Comparison of ENCODE assay signal across 22 cellular contexts in genomic region chr1:38191451-38191850, GRCh38.
DNase-seq lines count a peak whose midpoint lies in the region; ATAC-seq and TF ChIP-seq lines count a peak whose summit lies in the region.
"Had no signal": no experiment of that assay in that cellular context is flagged by ENCODE, and none has a peak within 500 bp of the region (broad histone marks: within the 10 kb centered on the region; RNA-seq: fewer than 3 reads in every experiment).

No MANE protein-coding gene starts in this region.

- TF ChIP-seq POLR2A in stomach (IDR thresholded peaks at IDR 0.05): no peak

- H4K8ac ChIP-seq in neuronal stem cell (ENCODE audit: low read depth, low read length): no peak overlapping the region

- H3K14ac ChIP-seq in neuronal stem cell (ENCODE audit: low read length): no peak overlapping the region

- no CpG with 5 or more reads among the region's 8 CpGs for WGBS in neuronal stem cell (ENCODE audit: extremely low coverage in 2 of 2, insufficient read length in 2 of 2, insufficient replicate concordance in 1 of 2), 2 donors
- 55 to 74% (median 65%) methylated on average over 8 of the region's 8 CpGs for WGBS in stomach, 5 donors

- H3K27ac ChIP-seq in BLaER1 treated with 17β-estradiol and CSF1 and Interleukin-3, amounts not matched to agents 10 nM and 100 nM: no peak overlapping the region
- H3K27ac ChIP-seq in neuronal stem cell (replicated peaks; ENCODE audit: low read length): no peak overlapping the region
- H3K27ac ChIP-seq in stomach: no peak overlapping the region
- no peak overlapping the region for H3K27ac ChIP-seq in OCI-LY7 (ENCODE audit: low read depth, low read length, poor library complexity, severe bottlenecking)
- H3K27ac ChIP-seq: C4-2B, HL-60 had no signal

- H3K18ac ChIP-seq in neuronal stem cell (ENCODE audit: low read length): no peak overlapping the region

- peak overlapping the region; percentile 3 for H3K27ac Mint-ChIP-seq in glutamatergic neuron (ENCODE audit: unreplicated experiment)
- H3K27ac Mint-ChIP-seq: CD8-positive, alpha-beta memory T cell had no signal

- H2AK5ac ChIP-seq in neuronal stem cell (ENCODE audit: low read depth, low read length): no peak overlapping the region

- H3K9me3 ChIP-seq in BLaER1 treated with 17β-estradiol and CSF1 and Interleukin-3, amounts not matched to agents 10 nM and 100 nM (replicated peaks in 1 of 11): no peaks in the 10 kb centered on the region
- H3K9me3 ChIP-seq in neuronal stem cell (replicated peaks in 1 of 2; ENCODE audit: control insufficient read depth in 2 of 2, insufficient read depth in 1 of 2, low read depth in 1 of 2, low read length in 2 of 2) (peaks cover 3 to 9% of the 10 kb centered on the region in 2 donors), stomach (peaks cover 0 to 9% (median 0%) of the 10 kb centered on the region in 4 donors), OCI-LY7 (ENCODE audit: low read length) (no peaks in the 10 kb centered on the region)

- no peaks in the 10 kb centered on the region for H3K79me2 ChIP-seq in OCI-LY7 (ENCODE audit: insufficient read depth, low read depth, low read length)

- no peaks in the 10 kb centered on the region for H3K79me1 ChIP-seq in neuronal stem cell (ENCODE audit: low read depth, low read length)

- peak overlapping the region; percentile 39 to 70 (median 59); a peak in 21 of 22 replicates for H3K4me2 ChIP-seq in BLaER1 treated with 17β-estradiol and CSF1 and Interleukin-3, amounts not matched to agents 10 nM and 100 nM
- no peak overlapping the region for H3K4me2 ChIP-seq in neuronal stem cell (ENCODE audit: insufficient read depth, low read length, poor library complexity, severe bottlenecking)
- H3K4me2 ChIP-seq in OCI-LY7 (ENCODE audit: low read length): no peak overlapping the region

- TF ChIP-seq EP300 in stomach (IDR thresholded peaks at IDR 0.05): no peak

- H2BK15ac ChIP-seq in neuronal stem cell (ENCODE audit: low read length): no peak overlapping the region

- ATAC-seq in HG03432 (IDR thresholded peaks at IDR 0.05; ENCODE audit: unreplicated experiment): no peak
- ATAC-seq: HepG2, Right ventricle myocardium inferior had no signal

- H3K4me3 ChIP-seq in BLaER1 treated with 17β-estradiol and CSF1 and Interleukin-3, amounts not matched to agents 10 nM and 100 nM: no peak overlapping the region
- H3K4me3 ChIP-seq in neuronal stem cell (ENCODE audit: low read length in 2 of 2): no peak overlapping the region
- no peak overlapping the region for H3K4me3 ChIP-seq in stomach
- no peak overlapping the region for H3K4me3 ChIP-seq in OCI-LY7 (ENCODE audit: low read depth, low read length, poor library complexity, severe bottlenecking)

- TF ChIP-seq CTCF in glutamatergic neuron (IDR thresholded peaks at IDR 0.05; ENCODE audit: partially characterized antibody, unreplicated experiment): no peak
- TF ChIP-seq CTCF in stomach (IDR thresholded peaks at IDR 0.05): no peak
- TF ChIP-seq CTCF in OCI-LY7 (conservative IDR thresholded peaks at IDR 0.05; ENCODE audit: low read length): no peak

- no peaks in the 10 kb centered on the region for H3K9me2 ChIP-seq in OCI-LY7 (ENCODE audit: insufficient read depth, low read length)

- POLR2A ChIA-PET in OCI-LY7 (lab: Charles Lee): no interaction called here

- no peak overlapping the region for H3K23ac ChIP-seq in neuronal stem cell (ENCODE audit: low read depth, low read length, poor library complexity)

- no peak overlapping the region for H2BK120ac ChIP-seq in neuronal stem cell (ENCODE audit: low read depth, low read length)

- BruUV-seq in OCI-LY7 (replicated peaks; lab: Mats Ljungman, UMichigan): no TSS peak

- peaks cover 0 to 5% (median 0%) of the 10 kb centered on the region in 11 experiments; a peak in 1 of 22 replicates for H4K20me1 ChIP-seq in BLaER1 treated with 17β-estradiol and CSF1 and Interleukin-3, amounts not matched to agents 10 nM and 100 nM
- H4K20me1 ChIP-seq in OCI-LY7 (ENCODE audit: insufficient read depth, low read length): no peaks in the 10 kb centered on the region

- no peak overlapping the region; a peak in 1 of 22 replicates for H3K9ac ChIP-seq in BLaER1 treated with 17β-estradiol and CSF1 and Interleukin-3, amounts not matched to agents 10 nM and 100 nM
- no peak overlapping the region for H3K9ac ChIP-seq in neuronal stem cell (ENCODE audit: low read depth, low read length, poor library complexity)

- H3K36me3 ChIP-seq in BLaER1 treated with 17β-estradiol and CSF1 and Interleukin-3, amounts not matched to agents 10 nM and 100 nM: no peaks in the 10 kb centered on the region
- H3K36me3 ChIP-seq in neuronal stem cell (replicated peaks in 1 of 2; ENCODE audit: control insufficient read depth in 2 of 2, insufficient read depth in 2 of 2, low read length in 2 of 2) (no peaks in the 10 kb centered on the region), stomach (no peaks in the 10 kb centered on the region), OCI-LY7 (ENCODE audit: insufficient read depth, low read length) (no peaks in the 10 kb centered on the region)

- H2AFZ ChIP-seq in neuronal stem cell (ENCODE audit: low read length) (peak overlapping the region; percentile 31), OCI-LY7 (ENCODE audit: low read length) (no peak overlapping the region)

- peaks cover 4% of the 10 kb centered on the region for H3K36me3 Mint-ChIP-seq in glutamatergic neuron (ENCODE audit: unreplicated experiment)
- H3K36me3 Mint-ChIP-seq: CD8-positive, alpha-beta memory T cell had no signal

- H3K4me1 Mint-ChIP-seq in glutamatergic neuron (ENCODE audit: low read depth, unreplicated experiment): peaks cover 14% of the 10 kb centered on the region
- H3K4me1 Mint-ChIP-seq: CD8-positive, alpha-beta memory T cell had no signal

- intact Hi-C loops in stomach (cut with DNase I; ENCODE audit: low total_unique reads) (no loop called here), OCI-LY7 (cut with micrococcal nuclease; ENCODE audit: unreplicated experiment) (no loop called here)

- no peak overlapping the region for H2BK12ac ChIP-seq in neuronal stem cell (ENCODE audit: low read length)

- H3K4me3 Mint-ChIP-seq in glutamatergic neuron (ENCODE audit: unreplicated experiment): peak overlapping the region; percentile 1

- CTCF ChIA-PET in OCI-LY7 (lab: Charles Lee; ENCODE audit: unreplicated experiment): no interaction called here

- H4K91ac ChIP-seq in neuronal stem cell (ENCODE audit: low read depth, low read length, poor library complexity): no peak overlapping the region

- no peak overlapping the region for H2BK5ac ChIP-seq in neuronal stem cell (ENCODE audit: low read length)

- DNase-seq in NCI-H2227 treated with DMSO at 0.1 percent for 48 hours (lab: John Stamatoyannopoulos, UW): peak; percentile 43
- DNase-seq in glutamatergic neuron: no peak
- DNase-seq in neuronal stem cell (ENCODE audit: low spot score): no peak
- no peak for DNase-seq in NCI-H2029 treated with DMSO at 0.1 percent for 48 hours (lab: John Stamatoyannopoulos, UW)
- no peak for DNase-seq in stomach
- no peak for DNase-seq in OCI-LY7 (ENCODE audit: low spot score)
- DNase-seq: ACHN; Calu3; CD8-positive, alpha-beta memory T cell; DMS153; H7; KBM-7; NCI-H1092; NCI-H1436 treated with DMSO at 0.1 percent for 48 hours; NCI-H1930; NCI-H524 treated with DMSO at 0.1 percent for 48 hours had no signal

- H3K27me3 Mint-ChIP-seq in glutamatergic neuron (ENCODE audit: unreplicated experiment): peaks cover 3% of the 10 kb centered on the region

- H3K9me3 Mint-ChIP-seq in glutamatergic neuron (ENCODE audit: unreplicated experiment): peaks cover 2% of the 10 kb centered on the region
- H3K9me3 Mint-ChIP-seq: CD8-positive, alpha-beta memory T cell had no signal

- peaks cover 10 to 18% (median 16%) of the 10 kb centered on the region in 10 experiments for H3K4me1 ChIP-seq in BLaER1 treated with 17β-estradiol and CSF1 and Interleukin-3, amounts not matched to agents 10 nM and 100 nM
- H3K4me1 ChIP-seq in neuronal stem cell (ENCODE audit: control insufficient read depth in 2 of 2, insufficient read depth in 1 of 2, low read depth in 1 of 2, low read length in 2 of 2) (peaks cover 1 to 2% of the 10 kb centered on the region in 2 donors), stomach (no peaks in the 10 kb centered on the region), OCI-LY7 (ENCODE audit: insufficient read depth, low read length, poor library complexity, severe bottlenecking) (no peaks in the 10 kb centered on the region)

- no peaks in the 10 kb centered on the region for H3K27me3 ChIP-seq in BLaER1 treated with 17β-estradiol and CSF1 and Interleukin-3, amounts not matched to agents 10 nM and 100 nM
- H3K27me3 ChIP-seq in neuronal stem cell (ENCODE audit: control insufficient read depth in 3 of 3, insufficient read depth in 3 of 3, low read depth in 1 of 3, low read length in 3 of 3) (no peaks in the 10 kb centered on the region), stomach (peaks cover 0 to 27% (median 0%) of the 10 kb centered on the region in 3 donors)

- no peak overlapping the region for H3K4ac ChIP-seq in neuronal stem cell (ENCODE audit: low read length)

Comparison
In these comparisons a context has a peak if more than half of its experiments do, and no peak if none do; other contexts are left out.
1. H3K4me2 ChIP-seq: peak in BLaER1 treated with 17β-estradiol and CSF1 and Interleukin-3, amounts not matched to agents 10 nM and 100 nM (11 of 11); none in neuronal stem cell (single experiment) and OCI-LY7 (single experiment).